ENCODE assay signal across 1 cellular context in genomic region chr21:14543983-14544382, GRCh38.
TF ChIP-seq lines count a peak whose summit lies in the region.

No MANE protein-coding gene starts in this region.

TF ChIP-seq in GM12878, 131 proteins besides CTCF, POLR2A, EP300 and RAD21 (continued from another document):
- TF ChIP-seq MLLT1 (IDR thresholded peaks at IDR 0.05) (peak; percentile 68; the same call in 1 of the 2 replicates), NKRF (conservative IDR thresholded peaks at IDR 0.05) (no peak)
